In the genomic region with DNA sequence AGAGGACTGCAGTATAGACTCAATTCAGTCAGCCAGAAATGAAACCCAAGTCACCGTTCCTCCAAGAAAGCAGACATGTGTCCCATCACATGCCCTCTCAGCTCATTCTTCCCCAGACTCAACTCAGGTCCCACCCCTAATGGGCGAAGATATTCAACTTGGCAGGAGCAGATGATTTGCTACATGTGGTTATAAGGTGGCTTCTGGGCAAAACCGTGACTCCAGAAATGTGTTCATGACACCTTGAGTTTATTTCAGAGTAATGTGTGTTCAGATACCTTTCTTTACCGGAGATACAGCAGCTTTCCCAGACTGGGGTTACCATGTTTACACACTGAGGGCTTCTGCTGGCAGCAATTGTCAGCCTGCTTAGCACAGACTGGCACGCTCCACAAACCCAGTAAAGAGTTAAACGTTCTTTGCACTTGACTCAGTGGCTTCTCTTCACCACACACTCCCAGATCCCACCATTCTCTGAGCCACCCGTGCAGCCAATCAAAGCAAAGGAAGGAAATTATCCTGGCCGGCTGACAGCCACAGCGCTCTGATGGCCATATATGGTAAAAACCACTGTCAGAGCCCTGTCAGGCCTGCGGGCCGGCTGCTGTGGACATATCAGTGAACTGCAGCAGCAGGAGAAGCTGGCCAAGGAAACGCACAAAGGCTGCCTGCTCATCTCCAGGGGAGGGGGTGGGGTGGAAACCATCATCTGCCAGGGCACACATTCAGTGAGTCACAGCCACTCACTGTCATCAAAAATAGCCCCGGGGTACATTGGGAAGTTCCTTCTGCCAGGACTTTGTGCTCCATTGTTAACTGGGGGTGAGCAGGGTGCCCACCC, we compare ENCODE assay signal across 1 cellular context.
TF ChIP-seq lines count a peak whose summit lies in the region.

No MANE protein-coding gene starts in this region.

TF ChIP-seq in liver, 16 proteins besides CTCF, POLR2A, EP300 and RAD21 (continued from another document):
- TF ChIP-seq YY1 (IDR thresholded peaks at IDR 0.05), result peak; percentile 94
